In the genomic region with DNA sequence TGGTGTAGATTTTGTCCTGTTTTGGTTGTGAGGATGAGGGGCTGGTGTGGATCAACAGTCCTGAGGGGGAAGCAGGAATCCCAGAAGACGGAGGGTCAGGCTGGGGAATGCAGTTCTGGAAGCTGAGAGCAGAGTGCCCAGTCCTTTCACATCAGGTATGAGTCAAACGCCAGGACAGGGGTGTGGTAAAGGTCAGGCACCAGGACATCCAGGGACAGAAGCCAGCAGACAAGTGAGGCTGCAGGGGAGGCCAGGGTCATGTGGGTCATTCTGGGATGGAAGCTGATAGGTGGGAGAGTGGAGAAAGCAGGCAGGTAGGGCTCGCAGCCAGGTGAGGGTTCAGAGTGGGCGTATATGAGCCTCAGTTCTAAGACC, we compare ENCODE assay signal across 19 cellular contexts. TPM values are rescaled to one million over a fixed set of nuclear protein-coding genes. Genes with fewer than 3 reads are reported as not detected.
DNase-seq lines count a peak whose midpoint lies in the region; ATAC-seq and TF ChIP-seq lines count a peak whose summit lies in the region.
"Had no signal": no experiment of that assay in that cellular context is flagged by ENCODE, and none has a peak within 500 bp of the region (broad histone marks: within the 10 kb centered on the region; RNA-seq: fewer than 3 reads in every experiment).

No MANE protein-coding gene starts in this region.

- no peak overlapping the region for H3K4me3 ChIP-seq in thyroid gland (replicated peaks in 1 of 3)
- H3K4me3 ChIP-seq in prostate gland, result no peak overlapping the region
- H3K4me3 ChIP-seq: GM12878, hepatocyte, vagina had no signal

- H3K27me3 ChIP-seq in thyroid gland (no peaks in the 10 kb centered on the region), prostate gland (replicated peaks; ENCODE audit: insufficient read depth) (no peaks in the 10 kb centered on the region)
- H3K27me3 ChIP-seq: brain microvascular endothelial cell, hepatocyte, vagina had no signal

- WGBS in thyroid gland, 2 donors, result 78 to 80% methylated on average over 4 of the region's 4 CpGs
- WGBS in prostate gland, result 75% methylated on average over 4 of the region's 4 CpGs

- intact Hi-C loops in thyroid gland (cut with DNase I) (no loop called here), prostate gland (cut with DNase I) (no loop called here)

- H3K4me3 Mint-ChIP-seq in T-helper 17 cell, result no peak overlapping the region

- ATAC-seq in activated naive CD4-positive, alpha-beta T cell treated with anti-CD3 and anti-CD28 coated beads, Interleukin-2, amount 50 U/mL, for 72 hours, result peak in 1 of 2 donors; percentile 2
- ATAC-seq in T-helper 17 cell (no peak), GM18520 (IDR thresholded peaks at IDR 0.05; ENCODE audit: unreplicated experiment) (no peak)
- ATAC-seq: GM12878 had no signal

- peak overlapping the region; percentile 12 to 44 for H3K27ac Mint-ChIP-seq in activated naive CD4-positive, alpha-beta T cell treated with anti-CD3 and anti-CD28 coated beads, Interleukin-2, amount 50 U/mL, for 72 hours
- peak overlapping the region; percentile 63 for H3K27ac Mint-ChIP-seq in T-helper 17 cell

- no peaks in the 10 kb centered on the region for H3K9me3 Mint-ChIP-seq in activated naive CD4-positive, alpha-beta T cell treated with anti-CD3 and anti-CD28 coated beads, Interleukin-2, amount 50 U/mL, for 72 hours

- DNase-seq in activated naive CD4-positive, alpha-beta T cell treated with anti-CD3 and anti-CD28 coated beads, Interleukin-2, amount 50 U/mL, for 72 hours (ENCODE audit: low spot score in 2 of 2), result peak in 1 of 2 donors; percentile 33
- DNase-seq in activated naive CD4-positive, alpha-beta T cell treated with Interleukin-2 at 50 U/mL for 16 hours, result no peak
- DNase-seq in T-helper 17 cell, result no peak
- peak; percentile 92 for DNase-seq in islet precursor cell
- DNase-seq in thyroid gland, result peak; percentile 35 to 37
- no peak for DNase-seq in prostate gland (ENCODE audit: low spot score)
- DNase-seq in NCI-H82 (lab: John Stamatoyannopoulos, UW), result no peak
- DNase-seq: AML-193, brain microvascular endothelial cell, DND-41, WERI-Rb-1 had no signal

- peaks cover 18 to 49% of the 10 kb centered on the region in 2 donors for H3K4me1 ChIP-seq in thyroid gland
- no peaks in the 10 kb centered on the region for H3K4me1 ChIP-seq in prostate gland (replicated peaks)
- H3K4me1 ChIP-seq: parathyroid adenoma had no signal

- peaks cover 11% of the 10 kb centered on the region for H3K4me1 Mint-ChIP-seq in T-helper 17 cell

- H3K36me3 ChIP-seq in thyroid gland (no peaks in the 10 kb centered on the region), prostate gland (no peaks in the 10 kb centered on the region)
- H3K36me3 ChIP-seq: brain microvascular endothelial cell, vagina, WERI-Rb-1 had no signal

- no peaks in the 10 kb centered on the region for H3K9me3 ChIP-seq in T-helper 17 cell (ENCODE audit: control insufficient read depth, low read length, poor library complexity, severe bottlenecking)
- no peaks in the 10 kb centered on the region for H3K9me3 ChIP-seq in thyroid gland
- no peaks in the 10 kb centered on the region for H3K9me3 ChIP-seq in prostate gland
- H3K9me3 ChIP-seq: vagina had no signal

- no peak for TF ChIP-seq POLR2A in thyroid gland (IDR thresholded peaks at IDR 0.05)
- no peak for TF ChIP-seq POLR2A in prostate gland (IDR thresholded peaks at IDR 0.05)

- no peaks in the 10 kb centered on the region for H3K36me3 Mint-ChIP-seq in activated naive CD4-positive, alpha-beta T cell treated with anti-CD3 and anti-CD28 coated beads, Interleukin-2, amount 50 U/mL, for 72 hours
- peaks cover 3% of the 10 kb centered on the region for H3K36me3 Mint-ChIP-seq in T-helper 17 cell (ENCODE audit: low read depth)

- H3K27ac ChIP-seq in thyroid gland (peak overlapping the region in 2 of 3 donors; percentile 93 to 94), prostate gland (no peak overlapping the region)
- H3K27ac ChIP-seq: brain microvascular endothelial cell, hepatocyte, parathyroid adenoma, vagina, WERI-Rb-1 had no signal

- H3K27me3 Mint-ChIP-seq in T-helper 17 cell, result peaks cover 22% of the 10 kb centered on the region

- TF ChIP-seq CTCF in thyroid gland (IDR thresholded peaks at IDR 0.05) (no peak), prostate gland (IDR thresholded peaks at IDR 0.05) (no peak)

RNA-seq across cellular contexts. Expression of a gene that starts 12.8 kb away (rescaled TPM):
- total RNA-seq in activated naive CD4-positive, alpha-beta T cell treated with anti-CD3 and anti-CD28 coated beads, Interleukin-2, amount 50 U/mL, for 72 hours, result 10 to 100 TPM; 24.0 to 31.8 TPM
- total RNA-seq in T-helper 17 cell (10 to 100 TPM in 1 of 2 donors, 1 to 10 TPM in 1; 9.9 to 14.8 TPM), thyroid gland (1 to 10 TPM in 1 of 4 donors, under 1 TPM in 2, not detected in 1; 0.22 to 3.6 (median 0.63) TPM), prostate gland (under 1 TPM; 0.36 to 0.68 TPM)
- total RNA-seq: epithelial cell of proximal tubule, hepatocyte, LHCN-M2, SK-MEL-5 had no signal

RNA-seq across cellular contexts. Expression of a gene that starts 13.3 kb away (rescaled TPM):
- not detected for total RNA-seq in activated naive CD4-positive, alpha-beta T cell treated with anti-CD3 and anti-CD28 coated beads, Interleukin-2, amount 50 U/mL, for 72 hours
- not detected for total RNA-seq in T-helper 17 cell
- total RNA-seq in thyroid gland, result 100 to 1,000 TPM in 2 of 4 donors, 10 to 100 TPM in 2; 24.8 to 323 (median 116) TPM
- under 1 TPM in 1 of 2 donors, not detected in 1; 0.59 TPM for total RNA-seq in prostate gland
- total RNA-seq: epithelial cell of proximal tubule, LHCN-M2, SK-MEL-5, vagina had no signal

Comparison
In these comparisons a context has a peak if more than half of its experiments do, and no peak if none do; other contexts are left out.
1. DNase-seq: peak in islet precursor cell (single experiment) and thyroid gland (2 of 2); none in activated naive CD4-positive, alpha-beta T cell treated with Interleukin-2 at 50 U/mL for 16 hours (single experiment), T-helper 17 cell (0 of 3), prostate gland (single experiment) and NCI-H82 (single experiment).
2. H3K27ac ChIP-seq: peak in thyroid gland (2 of 3); none in prostate gland (0 of 2).
3. RNA of a gene that starts 13.3 kb away (total RNA-seq): 24.8 to 323 TPM in thyroid gland; 0.59 TPM in prostate gland, not detected in activated naive CD4-positive, alpha-beta T cell treated with anti-CD3 and anti-CD28 coated beads, Interleukin-2, amount 50 U/mL, for 72 hours and not detected in T-helper 17 cell; every median in the first group is over 10 times any median in the second.